In genomic region chr20:54716790-54717189, GRCh38 we compare ENCODE assay signal across 28 cellular contexts.
"Had no signal": no experiment of that assay in that cellular context is flagged by ENCODE, and none has a peak within 500 bp of the region (broad histone marks: within the 10 kb centered on the region; RNA-seq: fewer than 3 reads in every experiment).

No MANE protein-coding gene starts in this region.

- H3K27me3 Mint-ChIP-seq: stimulated activated memory B cell treated with anti-CD40 and anti-IgM and Interleukin-4, amounts not matched to agents 10 μg/mL and 1 μg/mL and 100 μg/mL, for 72 hours; stimulated activated naive B cell treated with anti-CD40 and anti-IgM and Interleukin-4, amounts not matched to agents 10 μg/mL and 1 μg/mL and 100 μg/mL, for 72 hours; stimulated activated naive CD8-positive, alpha-beta T cell treated with anti-CD3 and anti-CD28 coated beads, Interleukin-15, amount 100 ng/mL, for 72 hours; stimulated activated naive CD8-positive, alpha-beta T cell treated with anti-CD3 and anti-CD28 coated beads, Interleukin-15, Interleukin-2, amounts not matched to agents 100 ng/mL and 50 ng/mL, for 24 hours; type B pancreatic cell had no signal

- H3K9me3 Mint-ChIP-seq: stimulated activated memory B cell treated with anti-CD40 and anti-IgM and Interleukin-4, amounts not matched to agents 10 μg/mL and 1 μg/mL and 100 μg/mL, for 72 hours; stimulated activated naive CD8-positive, alpha-beta T cell treated with anti-CD3 and anti-CD28 coated beads, Interleukin-15, amount 100 ng/mL, for 72 hours; stimulated activated naive CD8-positive, alpha-beta T cell treated with anti-CD3 and anti-CD28 coated beads, Interleukin-15, Interleukin-2, amounts not matched to agents 100 ng/mL and 50 ng/mL, for 24 hours; type B pancreatic cell had no signal

- H3K9me3 ChIP-seq: stomach, suprapubic skin, testis, thoracic aorta, thyroid gland, tibial artery, tibial nerve, transverse colon, upper lobe of left lung, upper lobe of right lung, uterus, vagina had no signal

- H3K4me3 Mint-ChIP-seq: stimulated activated effector memory CD8-positive, alpha-beta T cell treated with anti-CD3 and anti-CD28 coated beads, Interleukin-12 subunit alpha, Interleukin-12 subunit beta, amount 100 ng/mL, for 72 hours; stimulated activated memory B cell treated with anti-CD40 and anti-IgM and Interleukin-4, amounts not matched to agents 10 μg/mL and 1 μg/mL and 100 μg/mL, for 72 hours; stimulated activated naive B cell treated with anti-CD40 and anti-IgM and Interleukin-4, amounts not matched to agents 10 μg/mL and 1 μg/mL and 100 μg/mL, for 72 hours; stimulated activated naive CD8-positive, alpha-beta T cell treated with anti-CD3 and anti-CD28 coated beads, Interleukin-15, amount 100 ng/mL, for 72 hours; stimulated activated naive CD8-positive, alpha-beta T cell treated with anti-CD3 and anti-CD28 coated beads, Interleukin-15, Interleukin-2, amounts not matched to agents 100 ng/mL and 50 ng/mL, for 24 hours; type B pancreatic cell had no signal

- ATAC-seq: stimulated activated effector memory CD8-positive, alpha-beta T cell treated with anti-CD3 and anti-CD28 coated beads, Interleukin-12 subunit alpha, Interleukin-12 subunit beta, amount 100 ng/mL, for 72 hours; stimulated activated memory B cell treated with anti-CD40 and anti-IgM and Interleukin-4, amounts not matched to agents 10 μg/mL and 1 μg/mL and 100 μg/mL, for 72 hours; stimulated activated naive B cell treated with anti-CD40 and anti-IgM and Interleukin-4, amounts not matched to agents 10 μg/mL and 1 μg/mL and 100 μg/mL, for 72 hours; stimulated activated naive CD8-positive, alpha-beta T cell treated with anti-CD3 and anti-CD28 coated beads, Interleukin-15, amount 100 ng/mL, for 72 hours; stimulated activated naive CD8-positive, alpha-beta T cell treated with anti-CD3 and anti-CD28 coated beads, Interleukin-15, Interleukin-2, amounts not matched to agents 100 U/mL and 50 U/mL, for 24 hours had no signal

- H3K4me1 ChIP-seq: stomach, suprapubic skin, testis, thyroid gland, tibial artery, tibial nerve, transverse colon, upper lobe of left lung, upper lobe of right lung, uterus, vagina had no signal

- H3K27ac ChIP-seq: stomach, suprapubic skin, testis, thoracic aorta, thyroid gland, tibial artery, tibial nerve, transverse colon, upper lobe of left lung, upper lobe of right lung, uterus, vagina had no signal

- H3K4me3 ChIP-seq: stomach, suprapubic skin, testis, thoracic aorta, thyroid gland, tibial artery, tibial nerve, transverse colon, upper lobe of left lung, upper lobe of right lung, uterus, vagina had no signal

- DNase-seq: stimulated activated CD4-positive, alpha-beta T cell treated with anti-CD3 and anti-CD28 coated beads, Interleukin-2, amount 100 ng/mL, for 48 hours; stimulated activated CD4-positive, alpha-beta T cell treated with anti-CD3 and anti-CD28 coated beads, Interleukin-4, amount 100 ng/mL, for 1 hour; stimulated activated CD4-positive, alpha-beta T cell treated with anti-CD3 and anti-CD28 coated beads, Interleukin-4, amount 100 ng/mL, for 24 hours; stimulated activated CD4-positive, alpha-beta T cell treated with anti-CD3 and anti-CD28 coated beads, Interleukin-4, amount 100 ng/mL, for 4 hours; stimulated activated CD8-positive, alpha-beta memory T cell treated with anti-CD3 and anti-CD28 coated beads, Interleukin-4, amount 100 ng/mL, for 48 hours; stimulated activated naive B cell treated with anti-CD40 and anti-IgM and Interleukin-4, amounts not matched to agents 10 μg/mL and 1 μg/mL and 100 μg/mL, for 72 hours; stimulated activated naive CD4-positive, alpha-beta T cell; stimulated activated naive CD4-positive, alpha-beta T cell treated with Interleukin-2 at 50 U/mL for 16 hours; stimulated activated naive CD8-positive, alpha-beta T cell treated with anti-CD3 and anti-CD28 coated beads, Interleukin-15, amount 100 ng/mL, for 72 hours; stimulated activated naive CD8-positive, alpha-beta T cell treated with anti-CD3 and anti-CD28 coated beads, Interleukin-15, Interleukin-2, amounts not matched to agents 100 U/mL and 50 U/mL, for 24 hours; stomach; substantia nigra; testis; thyroid gland; tibial artery; transverse colon; trophoblast cell; upper lobe of left lung; upper lobe of right lung; uterus had no signal

- H3K27me3 ChIP-seq: stomach, testis, thyroid gland, tibial artery, tibial nerve, transverse colon, upper lobe of left lung, upper lobe of right lung, uterus, vagina had no signal

- H3K27ac Mint-ChIP-seq: stimulated activated effector memory CD8-positive, alpha-beta T cell treated with anti-CD3 and anti-CD28 coated beads, Interleukin-12 subunit alpha, Interleukin-12 subunit beta, amount 100 ng/mL, for 72 hours; stimulated activated memory B cell treated with anti-CD40 and anti-IgM and Interleukin-4, amounts not matched to agents 10 μg/mL and 1 μg/mL and 100 μg/mL, for 72 hours; stimulated activated naive B cell treated with anti-CD40 and anti-IgM and Interleukin-4, amounts not matched to agents 10 μg/mL and 1 μg/mL and 100 μg/mL, for 72 hours; stimulated activated naive CD8-positive, alpha-beta T cell treated with anti-CD3 and anti-CD28 coated beads, Interleukin-15, Interleukin-2, amounts not matched to agents 100 ng/mL and 50 ng/mL, for 24 hours; type B pancreatic cell had no signal

- H3K36me3 Mint-ChIP-seq: stimulated activated effector memory CD8-positive, alpha-beta T cell treated with anti-CD3 and anti-CD28 coated beads, Interleukin-12 subunit alpha, Interleukin-12 subunit beta, amount 100 ng/mL, for 72 hours; stimulated activated memory B cell treated with anti-CD40 and anti-IgM and Interleukin-4, amounts not matched to agents 10 μg/mL and 1 μg/mL and 100 μg/mL, for 72 hours; stimulated activated naive B cell treated with anti-CD40 and anti-IgM and Interleukin-4, amounts not matched to agents 10 μg/mL and 1 μg/mL and 100 μg/mL, for 72 hours; type B pancreatic cell had no signal

- H3K36me3 ChIP-seq: stomach, suprapubic skin, thoracic aorta, thyroid gland, tibial artery, tibial nerve, transverse colon, upper lobe of left lung, upper lobe of right lung, uterus, vagina had no signal

- H3K4me1 Mint-ChIP-seq: stimulated activated effector memory CD8-positive, alpha-beta T cell treated with anti-CD3 and anti-CD28 coated beads, Interleukin-12 subunit alpha, Interleukin-12 subunit beta, amount 100 ng/mL, for 72 hours; stimulated activated memory B cell treated with anti-CD40 and anti-IgM and Interleukin-4, amounts not matched to agents 10 μg/mL and 1 μg/mL and 100 μg/mL, for 72 hours; stimulated activated naive B cell treated with anti-CD40 and anti-IgM and Interleukin-4, amounts not matched to agents 10 μg/mL and 1 μg/mL and 100 μg/mL, for 72 hours; stimulated activated naive CD8-positive, alpha-beta T cell treated with anti-CD3 and anti-CD28 coated beads, Interleukin-15, amount 100 ng/mL, for 72 hours had no signal
